In the genomic region with DNA sequence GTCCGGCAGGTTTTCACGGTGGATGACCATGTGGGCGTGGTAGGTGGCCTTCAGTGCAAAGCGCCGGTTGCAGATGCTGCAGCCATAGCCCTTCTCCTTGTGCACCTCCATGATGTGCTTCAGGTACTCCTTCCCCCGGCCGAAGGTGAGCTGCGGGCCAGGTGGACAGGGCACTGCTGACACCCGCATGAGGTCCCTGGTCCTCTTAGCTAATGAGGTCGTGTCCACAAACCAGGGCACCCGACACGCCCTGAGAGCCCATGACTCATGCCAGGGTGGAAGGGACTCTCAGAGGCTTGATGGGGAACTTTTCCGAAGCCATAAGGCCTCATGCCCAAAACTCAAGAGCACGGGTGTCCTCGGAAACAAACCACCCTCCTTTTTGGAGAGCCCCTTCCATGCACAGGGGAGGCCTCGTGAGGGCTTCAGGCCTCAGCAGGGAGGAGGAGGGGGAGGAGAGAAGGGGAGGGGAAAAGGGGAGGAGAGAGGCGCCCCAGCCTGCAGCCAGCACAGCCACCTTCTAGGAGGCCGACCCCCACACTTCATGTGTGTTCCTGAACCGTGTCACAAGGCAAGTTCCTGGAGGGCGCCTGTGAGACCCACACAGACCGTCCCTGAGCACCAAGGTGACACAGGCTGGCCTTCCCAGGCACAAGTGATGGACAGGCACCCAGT, we compare ENCODE assay signal across 31 cellular contexts. TPM values are rescaled to one million over a fixed set of nuclear protein-coding genes. Genes with fewer than 3 reads are reported as not detected.
"Had no signal": no experiment of that assay in that cellular context is flagged by ENCODE, and none has a peak within 500 bp of the region (broad histone marks: within the 10 kb centered on the region; RNA-seq: fewer than 3 reads in every experiment).

No MANE protein-coding gene starts in this region.

- H3K36me3 Mint-ChIP-seq: activated naive CD4-positive, alpha-beta T cell treated with anti-CD3 and anti-CD28 coated beads, Interleukin-2, amount 50 U/mL, for 24 hours had no signal

- H3K27me3 ChIP-seq: esophagus squamous epithelium, heart right ventricle, neutrophil, pancreas, tibial nerve had no signal

- H3K4me1 ChIP-seq: prostate gland had no signal

- H3K4me1 Mint-ChIP-seq: activated CD4-positive, alpha-beta memory T cell treated with anti-CD3 and anti-CD28 coated beads, Interleukin-2, amount 10 ng/mL, durations not matched to agents 7 days and 5 days; T-helper 17 cell had no signal

- H3K27me3 Mint-ChIP-seq: activated CD4-positive, alpha-beta memory T cell treated with anti-CD3 and anti-CD28 coated beads, Interleukin-2, amount 10 ng/mL, durations not matched to agents 7 days and 5 days; activated CD4-positive, alpha-beta T cell treated with anti-CD3 and anti-CD28 coated beads, Interleukin-2, amount 10 ng/mL, durations not matched to agents 24 days and 14 days; activated naive CD4-positive, alpha-beta T cell treated with anti-CD3 and anti-CD28 coated beads, Interleukin-2, amount 50 U/mL, for 24 hours; activated naive CD8-positive, alpha-beta T cell treated with anti-CD3 and anti-CD28 coated beads, Interleukin-2, amount 50 U/mL, for 24 hours; activated T-cell treated with anti-CD3 and anti-CD28 coated beads, Interleukin-2, amount 50 U/mL, for 24 hours; T-helper 17 cell had no signal

- H3K9me3 Mint-ChIP-seq: activated CD4-positive, alpha-beta memory T cell treated with anti-CD3 and anti-CD28 coated beads, Interleukin-2, amount 10 ng/mL, durations not matched to agents 7 days and 5 days; activated CD4-positive, alpha-beta T cell treated with anti-CD3 and anti-CD28 coated beads, Interleukin-2, amount 10 ng/mL, durations not matched to agents 24 days and 14 days; activated naive CD4-positive, alpha-beta T cell treated with anti-CD3 and anti-CD28 coated beads, Interleukin-2, amount 50 U/mL, for 24 hours; activated naive CD8-positive, alpha-beta T cell treated with anti-CD3 and anti-CD28 coated beads, Interleukin-2, amount 50 U/mL, for 24 hours; activated T-cell treated with anti-CD3 and anti-CD28 coated beads, Interleukin-2, amount 50 U/mL, for 24 hours; nephron had no signal

- H3K4me3 ChIP-seq: esophagus squamous epithelium, heart right ventricle, lung, pancreas, prostate gland, smooth muscle cell, tibial nerve had no signal

- H3K9me3 ChIP-seq: esophagus squamous epithelium, heart right ventricle, neutrophil, pancreas, prostate gland, tibial nerve had no signal

- DNase-seq: activated CD4-positive, alpha-beta memory T cell treated with anti-CD3 and anti-CD28 coated beads, Interleukin-2, amount 10 ng/mL, durations not matched to agents 7 days and 5 days; activated CD4-positive, alpha-beta T cell treated with anti-CD3 and anti-CD28 coated beads, Interleukin-2, amount 10 ng/mL, durations not matched to agents 24 days and 14 days; activated CD4-positive, CD25-positive, alpha-beta regulatory T cell treated with anti-CD3 and anti-CD28 coated beads, Interleukin-2, amount 50 U/mL, for 72 hours; activated CD8-positive, alpha-beta memory T cell treated with anti-CD3 and anti-CD28 coated beads, Interleukin-2, amount 50 U/mL, for 48 hours; activated gamma-delta T cell treated with Interleukin-2 at 50 U/mL for 16 hours; activated naive CD8-positive, alpha-beta T cell treated with anti-CD3 and anti-CD28 coated beads, Interleukin-2, amount 50 U/mL, for 24 hours; activated T-cell treated with anti-CD3 and anti-CD28 coated beads, Interleukin-2, amount 50 U/mL, for 24 hours; amygdala; dermis blood vessel endothelial cell; effector CD4-positive, alpha-beta T cell; esophagus squamous epithelium; foreskin melanocyte; heart right ventricle; kidney glomerular epithelial cell; pancreas; retina; stimulated activated CD4-positive, alpha-beta T cell treated with anti-CD3 and anti-CD28 coated beads, Interleukin-15, amount 100 ng/mL, for 24 hours; stimulated activated CD4-positive, alpha-beta T cell treated with anti-CD3 and anti-CD28 coated beads, Interleukin-2, amount 100 ng/mL, for 24 hours; stimulated activated naive CD4-positive, alpha-beta T cell treated with Interleukin-2 at 50 U/mL for 16 hours; SW 1271; T-helper 17 cell; T1000 had no signal

- H3K27ac ChIP-seq: esophagus squamous epithelium, heart right ventricle, neutrophil, pancreas, prostate gland, tibial nerve had no signal

- H3K27ac Mint-ChIP-seq: activated CD4-positive, alpha-beta memory T cell treated with anti-CD3 and anti-CD28 coated beads, Interleukin-2, amount 10 ng/mL, durations not matched to agents 7 days and 5 days; activated CD4-positive, alpha-beta T cell treated with anti-CD3 and anti-CD28 coated beads, Interleukin-2, amount 10 ng/mL, durations not matched to agents 24 days and 14 days; activated T-cell treated with anti-CD3 and anti-CD28 coated beads, Interleukin-2, amount 50 U/mL, for 24 hours; nephron; T-helper 17 cell had no signal

- H3K4me3 Mint-ChIP-seq: activated CD4-positive, alpha-beta memory T cell treated with anti-CD3 and anti-CD28 coated beads, Interleukin-2, amount 10 ng/mL, durations not matched to agents 7 days and 5 days; activated CD4-positive, alpha-beta T cell treated with anti-CD3 and anti-CD28 coated beads, Interleukin-2, amount 10 ng/mL, durations not matched to agents 24 days and 14 days; activated naive CD4-positive, alpha-beta T cell treated with anti-CD3 and anti-CD28 coated beads, Interleukin-2, amount 50 U/mL, for 24 hours; activated naive CD8-positive, alpha-beta T cell treated with anti-CD3 and anti-CD28 coated beads, Interleukin-2, amount 50 U/mL, for 24 hours; activated T-cell treated with anti-CD3 and anti-CD28 coated beads, Interleukin-2, amount 50 U/mL, for 24 hours; nephron; T-helper 17 cell had no signal

- H3K36me3 ChIP-seq: pancreas, prostate gland had no signal

- H3K4me2 ChIP-seq: smooth muscle cell had no signal

- ATAC-seq: activated naive CD8-positive, alpha-beta T cell treated with anti-CD3 and anti-CD28 coated beads, Interleukin-2, amount 50 U/mL, for 24 hours; heart right ventricle; left lobe of liver; pancreas; T-helper 17 cell had no signal

RNA-seq across cellular contexts. Expression of gene RIPK4, which starts 54.4 kb away (rescaled TPM):
- total RNA-seq: activated CD4-positive, alpha-beta memory T cell treated with anti-CD3 and anti-CD28 coated beads, Interleukin-2, amount 10 ng/mL, durations not matched to agents 7 days and 5 days; activated CD4-positive, alpha-beta T cell treated with anti-CD3 and anti-CD28 coated beads, Interleukin-2, amount 10 ng/mL, durations not matched to agents 24 days and 14 days; temporal lobe had no signal
